1 cellular context compared by ENCODE assay signal in genomic region chr5:144141581-144141980, GRCh38.
TF ChIP-seq lines count a peak whose summit lies in the region.

No MANE protein-coding gene starts in this region.

TF ChIP-seq in GM23338, 12 proteins besides CTCF, POLR2A, EP300 and RAD21:
- TF ChIP-seq ZNF462 (CRISPR knock-in tag; IDR thresholded peaks at IDR 0.05) (no peak), NANOG (IDR thresholded peaks at IDR 0.05; ENCODE audit: borderline replicate concordance) (no peak), ZNF331 (CRISPR knock-in tag; IDR thresholded peaks at IDR 0.05; ENCODE audit: low read depth) (no peak), CREB1 (CRISPR knock-in tag; IDR thresholded peaks at IDR 0.05; ENCODE audit: low read depth) (no peak), EZH2 (IDR thresholded peaks at IDR 0.05; ENCODE audit: low read depth, unreplicated experiment) (no peak), EZH2phosphoT487 (IDR thresholded peaks at IDR 0.05; ENCODE audit: unreplicated experiment) (no peak), STAT1 (IDR thresholded peaks at IDR 0.05; ENCODE audit: unreplicated experiment) (no peak)
